ENCODE assay signal across 27 cellular contexts in the genomic region with DNA sequence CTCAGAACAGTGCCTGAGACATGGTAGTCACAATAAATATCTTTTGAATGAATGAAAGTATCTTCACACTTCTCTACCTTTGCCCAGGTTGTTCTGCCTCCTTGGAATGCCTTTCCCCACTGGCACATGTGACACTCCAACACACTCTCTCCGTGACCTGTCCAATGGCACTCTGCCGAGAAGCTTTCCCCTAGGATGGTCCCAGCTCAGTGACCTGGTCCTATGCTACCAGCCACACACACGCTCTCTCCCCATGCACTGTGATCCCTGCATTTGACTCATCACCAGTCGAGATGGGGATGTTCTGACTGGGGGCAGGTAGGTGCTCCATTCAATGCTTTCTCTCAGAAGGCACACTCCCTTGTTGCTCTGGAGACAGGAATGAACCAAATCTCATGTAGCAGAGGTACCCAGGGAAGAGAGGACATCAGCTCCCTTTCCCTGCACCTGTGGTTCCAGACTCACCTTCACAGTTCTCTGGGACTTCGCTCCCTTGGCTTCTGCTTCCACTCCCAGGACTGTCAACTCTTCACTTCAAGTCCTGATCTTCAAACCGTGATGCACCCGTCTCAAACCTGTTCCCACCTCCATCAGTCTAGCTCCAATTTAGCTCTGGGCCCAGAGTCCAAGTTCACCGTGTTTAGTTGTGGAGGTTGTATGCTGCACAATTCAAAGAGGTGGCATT. TPM values are rescaled to one million over a fixed set of nuclear protein-coding genes. Genes with fewer than 3 reads are reported as not detected.
DNase-seq lines count a peak whose midpoint lies in the region; ATAC-seq, FAIRE-seq and TF ChIP-seq lines count a peak whose summit lies in the region.
"Had no signal": no experiment of that assay in that cellular context is flagged by ENCODE, and none has a peak within 500 bp of the region (broad histone marks: within the 10 kb centered on the region; RNA-seq: fewer than 3 reads in every experiment).

No MANE protein-coding gene starts in this region.

- FAIRE-seq in HTR-8/SVneo (lab: Jason Lieb, UNC) = no peak
- FAIRE-seq: GM12878 had no signal

- CTCF ChIA-PET in activated CD4-positive, alpha-beta memory T cell treated with anti-CD3 and anti-CD28 coated beads, Interleukin-2, amount 10 ng/mL, durations not matched to agents 7 days and 5 days (lab: Charles Lee) = no interaction called here
- CTCF ChIA-PET in activated CD4-positive, alpha-beta memory T cell treated with anti-CD3 and anti-CD28 coated beads for 36 hours (lab: Charles Lee) = interaction anchor here (1.2 kb wide), 1 partner anchor 31 kb away, joined by 3 read pairs; a partner anchor contains a TSS

- H3K27ac Mint-ChIP-seq in activated CD4-positive, alpha-beta memory T cell treated with anti-CD3 and anti-CD28 coated beads, Interleukin-2, amount 10 ng/mL, durations not matched to agents 7 days and 5 days = no peak overlapping the region
- no peak overlapping the region for H3K27ac Mint-ChIP-seq in activated CD4-positive, alpha-beta memory T cell treated with anti-CD3 and anti-CD28 coated beads for 36 hours
- H3K27ac Mint-ChIP-seq: CD14-positive monocyte; CD8-positive, alpha-beta memory T cell; H9; HFFc6 had no signal

- no peaks in the 10 kb centered on the region for H3K36me3 ChIP-seq in spleen
- H3K36me3 ChIP-seq: BE2C, MG63 had no signal

- H3K27me3 ChIP-seq in spleen (replicated peaks in 1 of 7) = peaks cover 0 to 13% (median 0%) of the 10 kb centered on the region in 7 donors
- H3K27me3 ChIP-seq: BE2C, MG63 had no signal

- no peak overlapping the region for H3K4me3 ChIP-seq in spleen
- H3K4me3 ChIP-seq: GM12878, MG63 had no signal

- H3K9me3 ChIP-seq in spleen = no peaks in the 10 kb centered on the region
- H3K9me3 ChIP-seq: BE2C, MG63 had no signal

- DNase-seq in activated CD4-positive, alpha-beta memory T cell treated with anti-CD3 and anti-CD28 coated beads, Interleukin-2, amount 10 ng/mL, durations not matched to agents 7 days and 5 days = peak; percentile 11
- no peak for DNase-seq in activated CD4-positive, alpha-beta memory T cell treated with anti-CD3 and anti-CD28 coated beads for 36 hours
- peak; percentile 10 for DNase-seq in activated CD8-positive, alpha-beta memory T cell treated with anti-CD3 and anti-CD28 coated beads, Interleukin-2, amount 50 U/mL, for 48 hours
- DNase-seq in islet precursor cell (peak; percentile 32), spleen (peak; percentile 25), HTR-8/SVneo (ENCODE audit: insufficient read length, low spot score) (no peak)
- DNase-seq: ACHN; BE2C; CD8-positive, alpha-beta memory T cell; DMS 273 treated with DMSO at 0.1 percent for 48 hours; DMS79; EL; GDM1; HFFc6; IMR-90; KG1; MG63; NCI-H2029; NCI-H446; NCI-H524 treated with DMSO at 0.1 percent for 48 hours; NCI-H774 had no signal

- TF ChIP-seq CTCF in spleen (IDR thresholded peaks at IDR 0.05 in 8 of 11, conservative IDR thresholded peaks at IDR 0.05 in 3 of 11) = no peak

- no peaks in the 10 kb centered on the region for H3K4me1 Mint-ChIP-seq in activated CD4-positive, alpha-beta memory T cell treated with anti-CD3 and anti-CD28 coated beads, Interleukin-2, amount 10 ng/mL, durations not matched to agents 7 days and 5 days
- no peaks in the 10 kb centered on the region for H3K4me1 Mint-ChIP-seq in activated CD4-positive, alpha-beta memory T cell treated with anti-CD3 and anti-CD28 coated beads for 36 hours (ENCODE audit: low read depth)
- H3K4me1 Mint-ChIP-seq: CD14-positive monocyte; CD8-positive, alpha-beta memory T cell had no signal

- H3K4me3 Mint-ChIP-seq in activated CD4-positive, alpha-beta memory T cell treated with anti-CD3 and anti-CD28 coated beads, Interleukin-2, amount 10 ng/mL, durations not matched to agents 7 days and 5 days = no peak overlapping the region
- no peak overlapping the region for H3K4me3 Mint-ChIP-seq in activated CD4-positive, alpha-beta memory T cell treated with anti-CD3 and anti-CD28 coated beads for 36 hours
- H3K4me3 Mint-ChIP-seq: CD14-positive monocyte; CD8-positive, alpha-beta memory T cell; H9; HFFc6 had no signal

- intact Hi-C loops in activated CD4-positive, alpha-beta memory T cell treated with anti-CD3 and anti-CD28 coated beads for 36 hours (cut with micrococcal nuclease) = no loop called here
- intact Hi-C loops in spleen (cut with DNase I; ENCODE audit: low total_unique reads) = no loop called here

- no peak for ATAC-seq in SK-N-SH treated with all-trans-retinoic acid at 6 μM for 48 hours
- no peak for ATAC-seq in GM19328 (IDR thresholded peaks at IDR 0.05; ENCODE audit: unreplicated experiment)
- ATAC-seq: GM12878 had no signal

- H3K4me1 ChIP-seq in spleen = peaks cover 0 to 18% (median 0%) of the 10 kb centered on the region in 6 donors
- H3K4me1 ChIP-seq: BE2C had no signal

- no peaks in the 10 kb centered on the region for H3K9me3 Mint-ChIP-seq in activated CD4-positive, alpha-beta memory T cell treated with anti-CD3 and anti-CD28 coated beads, Interleukin-2, amount 10 ng/mL, durations not matched to agents 7 days and 5 days
- H3K9me3 Mint-ChIP-seq in activated CD4-positive, alpha-beta memory T cell treated with anti-CD3 and anti-CD28 coated beads for 36 hours = no peaks in the 10 kb centered on the region
- H3K9me3 Mint-ChIP-seq: CD8-positive, alpha-beta memory T cell; H9; HFFc6 had no signal

- no peak overlapping the region for H3K27ac ChIP-seq in spleen
- H3K27ac ChIP-seq: 22Rv1 had no signal

- POLR2A ChIA-PET in activated CD4-positive, alpha-beta memory T cell treated with anti-CD3 and anti-CD28 coated beads, Interleukin-2, amount 10 ng/mL, durations not matched to agents 7 days and 5 days (lab: Charles Lee) = no interaction called here
- POLR2A ChIA-PET in activated CD4-positive, alpha-beta memory T cell treated with anti-CD3 and anti-CD28 coated beads for 36 hours (lab: Charles Lee) = no interaction called here

- no peak for TF ChIP-seq POLR2A in spleen (IDR thresholded peaks at IDR 0.05)

- no peaks in the 10 kb centered on the region for H3K36me3 Mint-ChIP-seq in activated CD4-positive, alpha-beta memory T cell treated with anti-CD3 and anti-CD28 coated beads, Interleukin-2, amount 10 ng/mL, durations not matched to agents 7 days and 5 days (ENCODE audit: low read depth)
- no peaks in the 10 kb centered on the region for H3K36me3 Mint-ChIP-seq in activated CD4-positive, alpha-beta memory T cell treated with anti-CD3 and anti-CD28 coated beads for 36 hours
- H3K36me3 Mint-ChIP-seq: CD14-positive monocyte; CD8-positive, alpha-beta memory T cell had no signal

- 83 to 95% (median 86%) methylated on average over 8 of the region's 8 CpGs for WGBS in spleen, 5 donors

- H3K27me3 Mint-ChIP-seq in activated CD4-positive, alpha-beta memory T cell treated with anti-CD3 and anti-CD28 coated beads, Interleukin-2, amount 10 ng/mL, durations not matched to agents 7 days and 5 days = no peaks in the 10 kb centered on the region
- H3K27me3 Mint-ChIP-seq in activated CD4-positive, alpha-beta memory T cell treated with anti-CD3 and anti-CD28 coated beads for 36 hours = peaks cover 7% of the 10 kb centered on the region

TF ChIP-seq in SK-N-SH treated with all-trans-retinoic acid at 6 μM for 48 hours, 23 proteins besides CTCF, POLR2A, EP300 and RAD21:
- TF ChIP-seq ZC3H10 (CRISPR knock-in tag; IDR thresholded peaks at IDR 0.05) (no peak), BACH2 (CRISPR knock-in tag; IDR thresholded peaks at IDR 0.05; ENCODE audit: borderline replicate concordance) (no peak), PPARA (CRISPR knock-in tag; IDR thresholded peaks at IDR 0.05; ENCODE audit: borderline replicate concordance) (no peak), OSR1 (CRISPR knock-in tag; IDR thresholded peaks at IDR 0.05) (no peak)
- TF ChIP-seq, protein P1, sequence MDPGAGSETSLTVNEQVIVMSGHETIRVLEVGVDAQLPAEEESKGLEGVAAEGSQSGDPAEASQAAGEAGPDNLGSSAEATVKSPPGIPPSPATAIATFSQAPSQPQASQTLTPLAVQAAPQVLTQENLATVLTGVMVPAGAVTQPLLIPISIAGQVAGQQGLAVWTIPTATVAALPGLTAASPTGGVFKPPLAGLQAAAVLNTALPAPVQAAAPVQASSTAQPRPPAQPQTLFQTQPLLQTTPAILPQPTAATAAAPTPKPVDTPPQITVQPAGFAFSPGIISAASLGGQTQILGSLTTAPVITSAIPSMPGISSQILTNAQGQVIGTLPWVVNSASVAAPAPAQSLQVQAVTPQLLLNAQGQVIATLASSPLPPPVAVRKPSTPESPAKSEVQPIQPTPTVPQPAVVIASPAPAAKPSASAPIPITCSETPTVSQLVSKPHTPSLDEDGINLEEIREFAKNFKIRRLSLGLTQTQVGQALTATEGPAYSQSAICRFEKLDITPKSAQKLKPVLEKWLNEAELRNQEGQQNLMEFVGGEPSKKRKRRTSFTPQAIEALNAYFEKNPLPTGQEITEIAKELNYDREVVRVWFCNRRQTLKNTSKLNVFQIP (CRISPR knock-in tag; IDR thresholded peaks at IDR 0.05; ENCODE audit: borderline replicate concordance, low read depth) = no peak

RNA-seq across cellular contexts. Expression of a gene that starts 30.7 kb away (rescaled TPM):
- total RNA-seq in activated CD4-positive, alpha-beta memory T cell treated with anti-CD3 and anti-CD28 coated beads, Interleukin-2, amount 10 ng/mL, durations not matched to agents 7 days and 5 days = not detected
- not detected for total RNA-seq in activated CD4-positive, alpha-beta memory T cell treated with anti-CD3 and anti-CD28 coated beads for 36 hours
- total RNA-seq in spleen = 1 to 10 TPM in 2 of 7 donors, under 1 TPM in 1, not detected in 4; 0.57 to 1.0 (median 1.0) TPM
- polyA plus RNA-seq in spleen = under 1 TPM in 2 of 3 donors, not detected in 1; 0.17 to 0.20 TPM
- total RNA-seq: CD8-positive, alpha-beta memory T cell; GM12878; HFFc6; IMR-90 had no signal
- polyA plus RNA-seq: CD14-positive monocyte, GM12878, IMR-90 had no signal

Comparison
In these comparisons a context has a peak if more than half of its experiments do, and no peak if none do; other contexts are left out.
1. DNase-seq: peak in activated CD4-positive, alpha-beta memory T cell treated with anti-CD3 and anti-CD28 coated beads, Interleukin-2, amount 10 ng/mL, durations not matched to agents 7 days and 5 days (single experiment), activated CD8-positive, alpha-beta memory T cell treated with anti-CD3 and anti-CD28 coated beads, Interleukin-2, amount 50 U/mL, for 48 hours (single experiment), islet precursor cell (single experiment) and spleen (single experiment); none in activated CD4-positive, alpha-beta memory T cell treated with anti-CD3 and anti-CD28 coated beads for 36 hours (single experiment) and HTR-8/SVneo (single experiment).